ENCODE assay signal across 26 cellular contexts in the genomic region with DNA sequence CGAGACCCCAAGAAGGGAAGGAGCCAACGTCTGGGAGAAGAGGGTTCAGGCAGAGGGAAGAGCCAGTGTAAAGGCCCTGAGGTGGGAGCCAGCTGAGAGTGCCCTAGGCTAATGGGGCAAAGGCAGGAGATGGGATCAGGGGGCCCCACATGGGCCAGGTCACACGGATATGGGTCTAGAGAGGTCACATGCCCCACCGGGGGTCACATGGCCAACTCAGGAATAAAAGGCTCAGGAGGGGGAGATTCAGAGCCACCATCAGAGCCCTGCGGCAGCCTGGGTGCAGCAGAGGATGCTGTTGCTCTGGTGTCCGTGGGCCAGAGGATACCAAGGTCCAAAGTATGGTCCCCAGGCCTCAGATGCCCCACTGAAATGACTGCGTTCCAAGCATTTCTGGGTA. TPM values are rescaled to one million over a fixed set of nuclear protein-coding genes. Genes with fewer than 3 reads are reported as not detected.
DNase-seq lines count a peak whose midpoint lies in the region; ATAC-seq, FAIRE-seq and TF ChIP-seq lines count a peak whose summit lies in the region.
"Had no signal": no experiment of that assay in that cellular context is flagged by ENCODE, and none has a peak within 500 bp of the region (broad histone marks: within the 10 kb centered on the region; RNA-seq: fewer than 3 reads in every experiment).

No MANE protein-coding gene starts in this region.

- POLR2A ChIA-PET in A549 (lab: Yijun Ruan, JAX), result no interaction called here

- no peak for TF ChIP-seq RAD21 in A549 (conservative IDR thresholded peaks at IDR 0.05 in 1 of 2, IDR thresholded peaks at IDR 0.05 in 1 of 2)

- WGBS in A549 (ENCODE audit: missing lambda C conversion rate), result 59% methylated on average over 7 of the region's 7 CpGs

- H3K4me1 Mint-ChIP-seq in astrocyte (ENCODE audit: low read depth, unreplicated experiment) (peaks cover 27% of the 10 kb centered on the region), memory B cell (peaks cover 6% of the 10 kb centered on the region)
- H3K4me1 Mint-ChIP-seq: CD14-positive monocyte; CD8-positive, alpha-beta memory T cell had no signal

- H3K4me3 ChIP-seq in A549 (no peak overlapping the region), astrocyte (ENCODE audit: insufficient read depth, low read depth, low read length) (no peak overlapping the region), osteoblast (ENCODE audit: insufficient read depth, low read length) (no peak overlapping the region)
- H3K4me3 ChIP-seq: BLaER1 treated with 17β-estradiol and CSF1 and Interleukin-3, amounts not matched to agents 10 nM and 100 nM had no signal

- ATAC-seq in A549 (no peak), memory B cell (ENCODE audit: low read depth) (no peak)

- H4K20me1 ChIP-seq in astrocyte (ENCODE audit: insufficient read depth, low read length) (no peaks in the 10 kb centered on the region), osteoblast (ENCODE audit: insufficient read depth, low read length) (no peaks in the 10 kb centered on the region)
- H4K20me1 ChIP-seq: BLaER1 treated with 17β-estradiol and CSF1 and Interleukin-3, amounts not matched to agents 10 nM and 100 nM had no signal

- no peaks in the 10 kb centered on the region for H3K4me1 ChIP-seq in A549
- peaks cover 11% of the 10 kb centered on the region for H3K4me1 ChIP-seq in astrocyte (ENCODE audit: insufficient read depth, low read length)
- H3K4me1 ChIP-seq in osteoblast (ENCODE audit: insufficient read depth, low read length), result no peaks in the 10 kb centered on the region
- H3K4me1 ChIP-seq: BE2C had no signal

- H3K27me3 ChIP-seq in astrocyte (ENCODE audit: insufficient read depth, low read length), result peaks cover 4% of the 10 kb centered on the region
- peaks cover 14% of the 10 kb centered on the region for H3K27me3 ChIP-seq in osteoblast (ENCODE audit: insufficient read depth, low read length)
- H3K27me3 ChIP-seq: BE2C; BLaER1 treated with 17β-estradiol and CSF1 and Interleukin-3, amounts not matched to agents 10 nM and 100 nM had no signal

- H3K36me3 Mint-ChIP-seq in astrocyte (ENCODE audit: low read depth, unreplicated experiment) (no peaks in the 10 kb centered on the region), memory B cell (no peaks in the 10 kb centered on the region)
- H3K36me3 Mint-ChIP-seq: CD14-positive monocyte; CD8-positive, alpha-beta memory T cell had no signal

- no peak overlapping the region for H3K4me2 ChIP-seq in A549
- no peak overlapping the region for H3K4me2 ChIP-seq in astrocyte (ENCODE audit: low read length)
- H3K4me2 ChIP-seq in osteoblast (ENCODE audit: insufficient read depth, low read length), result no peak overlapping the region
- H3K4me2 ChIP-seq: BLaER1 treated with 17β-estradiol and CSF1 and Interleukin-3, amounts not matched to agents 10 nM and 100 nM had no signal

- CTCF ChIA-PET in A549 (lab: Yijun Ruan, JAX), result interaction anchor here (1.0 to 1.3 kb wide), 5 partner anchors 10 to 144 kb away, joined by 3 to 5 read pairs (median 3); no protein-coding TSS in a partner anchor

- no peak for TF ChIP-seq CTCF in A549 (IDR thresholded peaks at IDR 0.05)
- TF ChIP-seq CTCF in astrocyte (IDR thresholded peaks at IDR 0.05; ENCODE audit: insufficient read depth, low read depth, low read length), result no peak
- TF ChIP-seq CTCF in osteoblast (IDR thresholded peaks at IDR 0.05; ENCODE audit: extremely low read depth, low read depth, low read length), result no peak
- TF ChIP-seq CTCF in GM10266 (IDR thresholded peaks at IDR 0.05; ENCODE audit: control insufficient read depth, insufficient read depth, low read depth, missing control alignments), result no peak

- H3K4me3 Mint-ChIP-seq in astrocyte (ENCODE audit: unreplicated experiment) (peak overlapping the region; percentile 50), memory B cell (no peak overlapping the region)
- H3K4me3 Mint-ChIP-seq: CD14-positive monocyte; CD4-positive, alpha-beta T cell; CD8-positive, alpha-beta memory T cell had no signal

- H3K36me3 ChIP-seq in astrocyte (ENCODE audit: insufficient read depth, low read length) (no peaks in the 10 kb centered on the region), osteoblast (ENCODE audit: insufficient read depth, low read length) (no peaks in the 10 kb centered on the region)
- H3K36me3 ChIP-seq: BE2C; BLaER1 treated with 17β-estradiol and CSF1 and Interleukin-3, amounts not matched to agents 10 nM and 100 nM had no signal

- H3K27ac ChIP-seq in A549, result no peak overlapping the region
- no peak overlapping the region for H3K27ac ChIP-seq in astrocyte (ENCODE audit: low read depth, low read length)
- no peak overlapping the region for H3K27ac ChIP-seq in osteoblast (ENCODE audit: low read depth, low read length)
- H3K27ac ChIP-seq: 22Rv1; BLaER1 treated with 17β-estradiol and CSF1 and Interleukin-3, amounts not matched to agents 10 nM and 100 nM had no signal

- H3K9ac ChIP-seq in astrocyte (ENCODE audit: low read length), result no peak overlapping the region
- H3K9ac ChIP-seq: BLaER1 treated with 17β-estradiol and CSF1 and Interleukin-3, amounts not matched to agents 10 nM and 100 nM had no signal

- FAIRE-seq in A549 (lab: Jason Lieb, UNC) (no peak), astrocyte (lab: Jason Lieb, UNC) (no peak), frontal cortex (lab: Jason Lieb, UNC) (no peak)
- FAIRE-seq: A204.1, D721Med, GM12891, GM18507 had no signal

- no peaks in the 10 kb centered on the region for H3K9me3 Mint-ChIP-seq in astrocyte (ENCODE audit: unreplicated experiment)
- H3K9me3 Mint-ChIP-seq in memory B cell, result no peaks in the 10 kb centered on the region
- H3K9me3 Mint-ChIP-seq: CD4-positive, alpha-beta T cell; CD8-positive, alpha-beta memory T cell had no signal

- no peaks in the 10 kb centered on the region for H3K79me2 ChIP-seq in astrocyte (ENCODE audit: insufficient read depth, low read length)
- H3K79me2 ChIP-seq in osteoblast (ENCODE audit: insufficient read depth, low read length), result no peaks in the 10 kb centered on the region

- no peak for TF ChIP-seq POLR2A in A549 (IDR thresholded peaks at IDR 0.05; ENCODE audit: low read length)

- H3K27ac Mint-ChIP-seq in astrocyte (ENCODE audit: unreplicated experiment) (no peak overlapping the region), memory B cell (peak overlapping the region; percentile 35)
- H3K27ac Mint-ChIP-seq: CD14-positive monocyte; CD4-positive, alpha-beta T cell; CD8-positive, alpha-beta memory T cell had no signal

- TF ChIP-seq EP300 in A549 (IDR thresholded peaks at IDR 0.05), result no peak

- no peak for DNase-seq in A549 (ENCODE audit: low read depth in 1 of 2, low spot score in 1 of 2)
- DNase-seq in astrocyte (ENCODE audit: low read depth), result no peak
- no peak for DNase-seq in memory B cell (ENCODE audit: low spot score in 2 of 2)
- DNase-seq in osteoblast (ENCODE audit: insufficient read length, low spot score, missing footprints), result peak; percentile 52
- no peak for DNase-seq in stimulated activated naive CD4-positive, alpha-beta T cell (lab: John Stamatoyannopoulos, UW)
- no peak for DNase-seq in GM10266 (ENCODE audit: extremely low spot score)
- DNase-seq in frontal cortex (ENCODE audit: low spot score in 2 of 2), result no peak
- DNase-seq: ACHN; AML-193; BE2C; CD4-positive, alpha-beta T cell; CD8-positive, alpha-beta memory T cell; DMS 273 treated with DMSO at 0.1 percent for 48 hours; DMS79; EL; GDM1; GOT3; H7; HCEC 1CT had no signal

- no peak overlapping the region for H2AFZ ChIP-seq in astrocyte (ENCODE audit: low read depth, low read length)
- no peak overlapping the region for H2AFZ ChIP-seq in osteoblast (ENCODE audit: low read length)

- H3K9me3 ChIP-seq in A549 (no peaks in the 10 kb centered on the region), astrocyte (ENCODE audit: insufficient read depth, low read depth, low read length) (no peaks in the 10 kb centered on the region), osteoblast (ENCODE audit: low read depth, low read length) (no peaks in the 10 kb centered on the region)
- H3K9me3 ChIP-seq: BE2C had no signal

- H3K27me3 Mint-ChIP-seq in astrocyte (ENCODE audit: low read depth, unreplicated experiment) (peaks cover 33% of the 10 kb centered on the region), memory B cell (peaks cover 11% of the 10 kb centered on the region)

TF ChIP-seq in A549, 52 proteins besides CTCF, POLR2A, EP300 and RAD21:
- no peak for TF ChIP-seq HOXA7 (CRISPR knock-in tag; IDR thresholded peaks at IDR 0.05)
- 0 out of 2 replicates have a peak, but pooled peaks have one; percentile 29 for TF ChIP-seq USF2 (IDR thresholded peaks at IDR 0.05)

RNA-seq across cellular contexts. Expression of gene SLC6A6, which starts 55.3 kb away (rescaled TPM):
- polyA plus RNA-seq in A549 (2011; rRNA removed), result 73.3 and 76.2 TPM in 2 replicates
- polyA plus RNA-seq in A549 (2012; cell fraction: cytosol; rRNA removed), result 39.4 and 55.1 TPM in 2 replicates
- polyA plus RNA-seq in A549 (2012; cell fraction: nucleus; rRNA removed), result 144 and 151 TPM in 2 replicates
- 66.2 to 73.8 TPM (median 66.5 TPM) in 3 replicates for polyA plus RNA-seq in A549 (2017; fragmentation: RNase III; extraction: RNeasy Plus Mini Kit Qiagen cat#74134 plus additional on column Dnase treatment)
- polyA minus RNA-seq in A549 (2011; rRNA and poly(A)+ RNA removed), result 141 and 148 TPM in 2 replicates
- 18.6 and 24.2 TPM in 2 replicates for total RNA-seq in astrocyte
- 76.6 and 86.5 TPM in 2 replicates for total RNA-seq in osteoblast
- 15.1 TPM for total RNA-seq in frontal cortex
